ENCODE assay signal across 19 cellular contexts in the genomic region with DNA sequence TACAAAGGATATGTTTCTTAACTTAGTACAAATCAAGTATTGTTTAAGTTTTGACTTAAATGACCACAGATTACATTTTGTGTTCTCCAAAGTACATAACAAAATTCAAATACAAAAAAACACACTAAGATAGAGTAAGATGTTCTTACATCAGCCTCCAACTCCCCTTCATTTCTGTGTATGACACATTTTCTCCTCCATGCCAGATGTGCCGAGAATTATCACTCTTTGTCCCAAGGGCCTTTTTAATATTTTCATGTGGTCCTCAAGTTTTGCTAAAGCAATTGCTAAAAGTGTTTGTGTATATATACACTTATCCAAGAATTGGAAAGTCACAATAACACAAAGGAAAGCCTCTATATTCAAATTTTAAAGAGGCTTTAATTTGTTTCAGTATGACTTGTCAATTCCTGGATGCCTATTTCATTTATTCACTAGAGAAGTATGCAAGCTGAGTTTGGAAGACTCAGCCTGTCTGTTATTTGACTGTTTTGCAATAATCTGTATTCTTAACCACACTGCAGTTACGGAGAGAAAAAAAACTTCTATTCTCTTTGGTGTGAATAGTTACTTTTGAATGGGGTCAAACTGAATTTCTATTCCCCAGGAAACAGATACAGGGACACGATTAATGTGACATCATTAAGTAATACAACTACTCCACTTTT.
DNase-seq lines count a peak whose midpoint lies in the region; ATAC-seq, FAIRE-seq and TF ChIP-seq lines count a peak whose summit lies in the region.
"Had no signal": no experiment of that assay in that cellular context is flagged by ENCODE, and none has a peak within 500 bp of the region (broad histone marks: within the 10 kb centered on the region; RNA-seq: fewer than 3 reads in every experiment).

No MANE protein-coding gene starts in this region.

- 47% methylated on average over 3 of the region's 3 CpGs for WGBS in suprapubic skin

- H3K36me3 ChIP-seq in left ventricle myocardium inferior (no peaks in the 10 kb centered on the region), astrocyte (ENCODE audit: insufficient read depth, low read length) (no peaks in the 10 kb centered on the region), suprapubic skin (no peaks in the 10 kb centered on the region)

- no peak for TF ChIP-seq CTCF in left ventricle myocardium inferior (IDR thresholded peaks at IDR 0.05; ENCODE audit: borderline replicate concordance)
- TF ChIP-seq CTCF in astrocyte (IDR thresholded peaks at IDR 0.05; ENCODE audit: insufficient read depth, low read depth, low read length), result no peak
- no peak for TF ChIP-seq CTCF in foreskin keratinocyte (conservative IDR thresholded peaks at IDR 0.05)
- TF ChIP-seq CTCF in suprapubic skin (IDR thresholded peaks at IDR 0.05), result no peak
- TF ChIP-seq CTCF in CD14-positive monocyte (IDR thresholded peaks at IDR 0.05), result no peak

- peak; percentile 50 for FAIRE-seq in astrocyte (lab: Jason Lieb, UNC)

- no peaks in the 10 kb centered on the region for H4K20me1 ChIP-seq in astrocyte (ENCODE audit: insufficient read depth, low read length)

- TF ChIP-seq POLR2A in suprapubic skin (IDR thresholded peaks at IDR 0.05), result no peak

- H3K27ac Mint-ChIP-seq in astrocyte (ENCODE audit: unreplicated experiment) (peak overlapping the region; percentile 84), CD14-positive monocyte (no peak overlapping the region)
- H3K27ac Mint-ChIP-seq: stimulated activated naive B cell treated with anti-CD40 and anti-IgM and Interleukin-4, amounts not matched to agents 10 μg/mL and 1 μg/mL and 100 μg/mL, for 72 hours had no signal

- H3K9me3 ChIP-seq in left ventricle myocardium inferior (replicated peaks) (no peaks in the 10 kb centered on the region), astrocyte (ENCODE audit: insufficient read depth, low read depth, low read length) (no peaks in the 10 kb centered on the region), suprapubic skin (no peaks in the 10 kb centered on the region)

- ATAC-seq in Right ventricle myocardium inferior (peak; percentile 48), foreskin keratinocyte (no peak), GM21737 (IDR thresholded peaks at IDR 0.05; ENCODE audit: unreplicated experiment) (no peak), HG03565 (IDR thresholded peaks at IDR 0.05; ENCODE audit: unreplicated experiment) (no peak)
- ATAC-seq: Panc1; stimulated activated naive B cell treated with anti-CD40 and anti-IgM and Interleukin-4, amounts not matched to agents 10 μg/mL and 1 μg/mL and 100 μg/mL, for 72 hours had no signal

- no peaks in the 10 kb centered on the region for H3K79me2 ChIP-seq in astrocyte (ENCODE audit: insufficient read depth, low read length)

- H3K4me1 Mint-ChIP-seq in astrocyte (ENCODE audit: low read depth, unreplicated experiment), result peaks cover 13% of the 10 kb centered on the region
- H3K4me1 Mint-ChIP-seq in CD14-positive monocyte, result no peaks in the 10 kb centered on the region
- H3K4me1 Mint-ChIP-seq: stimulated activated naive B cell treated with anti-CD40 and anti-IgM and Interleukin-4, amounts not matched to agents 10 μg/mL and 1 μg/mL and 100 μg/mL, for 72 hours had no signal

- no peak overlapping the region for H2AFZ ChIP-seq in astrocyte (ENCODE audit: low read depth, low read length)

- no peak overlapping the region for H3K27ac ChIP-seq in left ventricle myocardium inferior (replicated peaks)
- no peak overlapping the region for H3K27ac ChIP-seq in astrocyte (ENCODE audit: low read depth, low read length)
- no peak overlapping the region for H3K27ac ChIP-seq in foreskin keratinocyte
- peak overlapping the region; percentile 46 for H3K27ac ChIP-seq in suprapubic skin
- H3K27ac ChIP-seq: epithelial cell of prostate had no signal

- DNase-seq in Right ventricle myocardium inferior (ENCODE audit: missing footprints) (no peak), left ventricle myocardium inferior (no peak), astrocyte (ENCODE audit: low read depth) (peak; percentile 64), foreskin keratinocyte (peak; percentile 27 to 62), suprapubic skin (ENCODE audit: low spot score in 2 of 2) (no peak), CD14-positive monocyte (ENCODE audit: low spot score) (no peak)
- DNase-seq: activated CD4-positive, CD25-positive, alpha-beta regulatory T cell treated with anti-CD3 and anti-CD28 coated beads, Interleukin-2, amount 50 U/mL, for 72 hours; activated CD8-positive, alpha-beta memory T cell treated with anti-CD3 and anti-CD28 coated beads, Interleukin-2, amount 50 U/mL, for 4 hours; activated naive CD4-positive, alpha-beta T cell treated with anti-CD3 and anti-CD28 coated beads, Interleukin-2, amount 50 U/mL, for 16 hours; Calu3; GOT3; NCI-H526 treated with DMSO at 0.1 percent for 48 hours; stimulated activated naive B cell treated with anti-CD40 and anti-IgM and Interleukin-4, amounts not matched to agents 10 μg/mL and 1 μg/mL and 100 μg/mL, for 72 hours; T-helper 1 cell had no signal

- H3K27me3 Mint-ChIP-seq in astrocyte (ENCODE audit: low read depth, unreplicated experiment), result no peaks in the 10 kb centered on the region
- H3K27me3 Mint-ChIP-seq in CD14-positive monocyte (ENCODE audit: low read depth in 3 of 3), result peaks cover 0 to 2% (median 0%) of the 10 kb centered on the region in 3 donors
- H3K27me3 Mint-ChIP-seq: stimulated activated naive B cell treated with anti-CD40 and anti-IgM and Interleukin-4, amounts not matched to agents 10 μg/mL and 1 μg/mL and 100 μg/mL, for 72 hours had no signal

- no peak overlapping the region for H3K4me3 ChIP-seq in left ventricle myocardium inferior
- H3K4me3 ChIP-seq in astrocyte (ENCODE audit: insufficient read depth, low read depth, low read length), result no peak overlapping the region
- H3K4me3 ChIP-seq in suprapubic skin, result no peak overlapping the region

- H3K4me3 Mint-ChIP-seq in astrocyte (ENCODE audit: unreplicated experiment) (peak overlapping the region; percentile 7), CD14-positive monocyte (no peak overlapping the region)
- H3K4me3 Mint-ChIP-seq: nephron; stimulated activated naive B cell treated with anti-CD40 and anti-IgM and Interleukin-4, amounts not matched to agents 10 μg/mL and 1 μg/mL and 100 μg/mL, for 72 hours had no signal

- intact Hi-C loops in Right ventricle myocardium inferior (cut with DNase I), result no loop called here
- intact Hi-C loops in left ventricle myocardium inferior (cut with micrococcal nuclease), result no loop called here
- intact Hi-C loops in CD14-positive monocyte (cut with micrococcal nuclease), result no loop called here

- no peaks in the 10 kb centered on the region for H3K27me3 ChIP-seq in left ventricle myocardium inferior (ENCODE audit: low read depth)
- H3K27me3 ChIP-seq in astrocyte (ENCODE audit: insufficient read depth, low read length), result no peaks in the 10 kb centered on the region
- no peaks in the 10 kb centered on the region for H3K27me3 ChIP-seq in foreskin keratinocyte
- H3K27me3 ChIP-seq in suprapubic skin, result no peaks in the 10 kb centered on the region

- no peak for TF ChIP-seq EP300 in suprapubic skin (IDR thresholded peaks at IDR 0.05)

- H3K36me3 Mint-ChIP-seq in astrocyte (ENCODE audit: low read depth, unreplicated experiment) (no peaks in the 10 kb centered on the region), CD14-positive monocyte (no peaks in the 10 kb centered on the region)
- H3K36me3 Mint-ChIP-seq: stimulated activated naive B cell treated with anti-CD40 and anti-IgM and Interleukin-4, amounts not matched to agents 10 μg/mL and 1 μg/mL and 100 μg/mL, for 72 hours had no signal

- no peaks in the 10 kb centered on the region for H3K9me3 Mint-ChIP-seq in astrocyte (ENCODE audit: unreplicated experiment)
- peaks cover 0 to 4% (median 0%) of the 10 kb centered on the region in 7 donors for H3K9me3 Mint-ChIP-seq in CD14-positive monocyte
- H3K9me3 Mint-ChIP-seq: nephron had no signal

- peak overlapping the region; percentile 56 for H3K4me2 ChIP-seq in astrocyte (ENCODE audit: low read length)

- H3K4me1 ChIP-seq in left ventricle myocardium inferior (no peaks in the 10 kb centered on the region), astrocyte (ENCODE audit: insufficient read depth, low read length) (peaks cover 5% of the 10 kb centered on the region), foreskin keratinocyte (no peaks in the 10 kb centered on the region), suprapubic skin (peaks cover 8% of the 10 kb centered on the region)

- H3K9ac ChIP-seq in astrocyte (ENCODE audit: low read length), result no peak overlapping the region

Comparison
In these comparisons a context has a peak if more than half of its experiments do, and no peak if none do; other contexts are left out.
1. DNase-seq: peak in astrocyte (single experiment) and foreskin keratinocyte (2 of 2); none in Right ventricle myocardium inferior (single experiment), left ventricle myocardium inferior (single experiment), suprapubic skin (0 of 2) and CD14-positive monocyte (single experiment).